Comparison of ENCODE assay signal across 10 cellular contexts in genomic region chr2:101710690-101711318, GRCh38. TPM values are rescaled to one million over a fixed set of nuclear protein-coding genes. Genes with fewer than 3 reads are reported as not detected.
A peak's percentile ranks its signal among the peaks of the same experiment; 100 is the strongest.
DNase-seq lines count a peak whose midpoint lies in the region; ATAC-seq, FAIRE-seq and TF ChIP-seq lines count a peak whose summit lies in the region.
"Had no signal": no experiment of that assay in that cellular context is flagged by ENCODE, and none has a peak within 500 bp of the region (broad histone marks: within the 10 kb centered on the region; RNA-seq: fewer than 3 reads in every experiment).

No MANE protein-coding gene starts in this region.

- H3K9me2 ChIP-seq in DOHH2 (replicated peaks; ENCODE audit: control insufficient read depth, low read length): no peaks in the 10 kb centered on the region

- H3K27me3 Mint-ChIP-seq in activated naive CD8-positive, alpha-beta T cell treated with anti-CD3 and anti-CD28 coated beads, Interleukin-2, amount 10 ng/mL, durations not matched to agents 7 days and 5 days: no peaks in the 10 kb centered on the region
- no peaks in the 10 kb centered on the region for H3K27me3 Mint-ChIP-seq in nephron progenitor cell (ENCODE audit: low read depth, poor library complexity)

- peaks cover 100% of the 10 kb centered on the region for H3K79me2 ChIP-seq in DOHH2 (ENCODE audit: control insufficient read depth, low read length)

- no peaks in the 10 kb centered on the region for H3K9me3 ChIP-seq in DOHH2 (ENCODE audit: control insufficient read depth, insufficient read depth, low read length)

- H3K9me3 Mint-ChIP-seq in activated naive CD8-positive, alpha-beta T cell treated with anti-CD3 and anti-CD28 coated beads, Interleukin-2, amount 10 ng/mL, durations not matched to agents 7 days and 5 days: no peaks in the 10 kb centered on the region
- H3K9me3 Mint-ChIP-seq in nephron progenitor cell: peaks cover 7% of the 10 kb centered on the region

- POLR2A ChIA-PET in activated naive CD8-positive, alpha-beta T cell treated with anti-CD3 and anti-CD28 coated beads, Interleukin-2, amount 10 ng/mL, durations not matched to agents 7 days and 5 days (lab: Charles Lee): interaction anchor here (0.6 to 3.1 kb wide), 6 partner anchors 8 to 300 kb away, joined by 3 to 12 read pairs (median 4); partner anchors contain the start of genes MAP4K4 and RFX8

- H3K36me3 ChIP-seq in DOHH2 (ENCODE audit: control insufficient read depth, low read length): peaks cover 46% of the 10 kb centered on the region

- H3K4me3 ChIP-seq in DOHH2 (ENCODE audit: low read length): peak overlapping the region; percentile 56
- H3K4me3 ChIP-seq: lung had no signal

- H3K27me3 ChIP-seq in DOHH2 (ENCODE audit: control insufficient read depth, low read length): no peaks in the 10 kb centered on the region

- TF ChIP-seq CTCF in DOHH2 (IDR thresholded peaks at IDR 0.05; ENCODE audit: low read depth, low read length, poor library complexity, severe bottlenecking): no peak
- TF ChIP-seq CTCF in nephron progenitor cell (IDR thresholded peaks at IDR 0.05): no peak

- no peak overlapping the region for H3K27ac Mint-ChIP-seq in activated naive CD8-positive, alpha-beta T cell treated with anti-CD3 and anti-CD28 coated beads, Interleukin-2, amount 10 ng/mL, durations not matched to agents 7 days and 5 days
- peak overlapping the region; percentile 73 for H3K27ac Mint-ChIP-seq in nephron progenitor cell

- peaks cover 41% of the 10 kb centered on the region for H3F3A ChIP-seq in DOHH2 (ENCODE audit: control insufficient read depth, insufficient read depth)

- H3K4me2 ChIP-seq in DOHH2 (ENCODE audit: low read length): peak overlapping the region; percentile 80

- no peak for FAIRE-seq in RCC 7860 (lab: Jason Lieb, UNC)

- no peak for DNase-seq in activated naive CD8-positive, alpha-beta T cell treated with anti-CD3 and anti-CD28 coated beads, Interleukin-2, amount 10 ng/mL, durations not matched to agents 7 days and 5 days
- DNase-seq in nephron progenitor cell (no peak), RCC 7860 (ENCODE audit: low spot score) (no peak), H4 (ENCODE audit: low spot score) (no peak)
- DNase-seq: activated gamma-delta T cell had no signal

- no peaks in the 10 kb centered on the region; the same call in 1 of the 2 replicates for H4K20me1 ChIP-seq in DOHH2 (ENCODE audit: control insufficient read depth, insufficient read depth, low read depth, low read length)

- peak; percentile 69 for ATAC-seq in HG03354 (IDR thresholded peaks at IDR 0.05; ENCODE audit: poor library complexity, severe bottlenecking, unreplicated experiment)
- peak; percentile 77 for ATAC-seq in activated naive CD8-positive, alpha-beta T cell treated with anti-CD3 and anti-CD28 coated beads, Interleukin-2, amount 10 ng/mL, durations not matched to agents 7 days and 5 days (ENCODE audit: low read depth)
- no peak for ATAC-seq in GM19023 (IDR thresholded peaks at IDR 0.05; ENCODE audit: unreplicated experiment)
- ATAC-seq in GM18867 (IDR thresholded peaks at IDR 0.05; ENCODE audit: unreplicated experiment): no peak

- peak overlapping the region; percentile 26 for H3K4me3 Mint-ChIP-seq in activated naive CD8-positive, alpha-beta T cell treated with anti-CD3 and anti-CD28 coated beads, Interleukin-2, amount 10 ng/mL, durations not matched to agents 7 days and 5 days
- H3K4me3 Mint-ChIP-seq in nephron progenitor cell: no peak overlapping the region

- H3K4me1 Mint-ChIP-seq in activated naive CD8-positive, alpha-beta T cell treated with anti-CD3 and anti-CD28 coated beads, Interleukin-2, amount 10 ng/mL, durations not matched to agents 7 days and 5 days: peaks cover 35% of the 10 kb centered on the region
- H3K4me1 Mint-ChIP-seq in nephron progenitor cell: peaks cover 27% of the 10 kb centered on the region

- H3K4me1 ChIP-seq in DOHH2 (ENCODE audit: control insufficient read depth, low read length): peaks cover 98% of the 10 kb centered on the region

- H3K27ac ChIP-seq in DOHH2 (ENCODE audit: low read depth, low read length): peak overlapping the region; percentile 78

- H3K36me3 Mint-ChIP-seq in activated naive CD8-positive, alpha-beta T cell treated with anti-CD3 and anti-CD28 coated beads, Interleukin-2, amount 10 ng/mL, durations not matched to agents 7 days and 5 days: peaks cover 26% of the 10 kb centered on the region
- H3K36me3 Mint-ChIP-seq in nephron progenitor cell (ENCODE audit: low read depth): peaks cover 40% of the 10 kb centered on the region

RNA-seq across cellular contexts. Expression of gene MAP4K4, which starts 13.3 kb away (rescaled TPM):
- 10 to 100 TPM; 79.8 to 84.5 TPM for total RNA-seq in activated naive CD8-positive, alpha-beta T cell treated with anti-CD3 and anti-CD28 coated beads, Interleukin-2, amount 10 ng/mL, durations not matched to agents 7 days and 5 days
- 17.8 and 26.4 TPM in 2 replicates for total RNA-seq in H4 (2014; rRNA removed; shearing (Covaris generic))

Comparison
In these comparisons a context has a peak if more than half of its experiments do, and no peak if none do; other contexts are left out.
1. ATAC-seq: peak in HG03354 (single experiment) and activated naive CD8-positive, alpha-beta T cell treated with anti-CD3 and anti-CD28 coated beads, Interleukin-2, amount 10 ng/mL, durations not matched to agents 7 days and 5 days (single experiment); none in GM19023 (single experiment) and GM18867 (single experiment).